In genomic region chr15:38260077-38260476, GRCh38 we compare ENCODE assay signal across 18 cellular contexts. TPM values are rescaled to one million over a fixed set of nuclear protein-coding genes. Genes with fewer than 3 reads are reported as not detected.
DNase-seq lines count a peak whose midpoint lies in the region; ATAC-seq and TF ChIP-seq lines count a peak whose summit lies in the region.
"Had no signal": no experiment of that assay in that cellular context is flagged by ENCODE, and none has a peak within 500 bp of the region (broad histone marks: within the 10 kb centered on the region; RNA-seq: fewer than 3 reads in every experiment).

No MANE protein-coding gene starts in this region.

- no peak overlapping the region for H3K23ac ChIP-seq in mesenchymal stem cell (ENCODE audit: low read length in 2 of 2)

- no peak overlapping the region for H4K8ac ChIP-seq in mesenchymal stem cell (ENCODE audit: low read length)

- H3K18ac ChIP-seq in mesenchymal stem cell (ENCODE audit: low read depth in 1 of 2, low read length in 2 of 2): no peak overlapping the region

- no peak overlapping the region for H2BK5ac ChIP-seq in mesenchymal stem cell (ENCODE audit: low read depth, low read length, poor library complexity, severe bottlenecking)

- H2BK120ac ChIP-seq in mesenchymal stem cell (ENCODE audit: low read depth, low read length): no peak overlapping the region

- H4K91ac ChIP-seq in mesenchymal stem cell (ENCODE audit: low read length): no peak overlapping the region

- H3K27me3 ChIP-seq in HUES48 (ENCODE audit: control insufficient read depth, insufficient read depth, low read length): no peaks in the 10 kb centered on the region
- H3K27me3 ChIP-seq in endodermal cell (ENCODE audit: control insufficient read depth, insufficient read depth, low read length, poor library complexity, severe bottlenecking): no peaks in the 10 kb centered on the region
- H3K27me3 ChIP-seq in mesenchymal stem cell (ENCODE audit: control insufficient read depth in 1 of 2, insufficient read depth in 1 of 2, low read length in 2 of 2): no peaks in the 10 kb centered on the region
- H3K27me3 ChIP-seq: ovary had no signal

- H3K4me2 ChIP-seq in mesenchymal stem cell (ENCODE audit: low read length, poor library complexity, severe bottlenecking): no peak overlapping the region
- H3K4me2 ChIP-seq: PC-9, SK-N-SH had no signal

- H3K4me3 ChIP-seq in HUES48 (ENCODE audit: low read depth, low read length) (no peak overlapping the region), endodermal cell (ENCODE audit: low read length) (peak overlapping the region; percentile 52), mesenchymal stem cell (ENCODE audit: insufficient read depth in 1 of 2, low read depth in 1 of 2, low read length in 2 of 2) (no peak overlapping the region), mucosa of descending colon (no peak overlapping the region)
- H3K4me3 ChIP-seq: ovary, PC-9, skin epidermis had no signal

- WGBS in endodermal cell (ENCODE audit: insufficient coverage in 1 of 2, insufficient read length in 1 of 2), 2 experiments: 73 to 77% methylated on average over 1 to 2 of the region's 2 CpGs
- 42% methylated on average over 2 of the region's 2 CpGs for WGBS in mesenchymal stem cell

- H3K4me1 ChIP-seq in HUES48 (ENCODE audit: control insufficient read depth, insufficient read depth, low read length): peaks cover 66% of the 10 kb centered on the region
- peaks cover 2% of the 10 kb centered on the region for H3K4me1 ChIP-seq in endodermal cell (ENCODE audit: control insufficient read depth, insufficient read depth, low read length)
- peaks cover 1% of the 10 kb centered on the region for H3K4me1 ChIP-seq in mesenchymal stem cell (ENCODE audit: control insufficient read depth, insufficient read depth, low read depth, low read length)
- H3K4me1 ChIP-seq in mucosa of descending colon (ENCODE audit: low read depth): peaks cover 4% of the 10 kb centered on the region

- peak overlapping the region; percentile 63 for H3K27ac ChIP-seq in HUES48 (ENCODE audit: low read depth, low read length)
- no peak overlapping the region for H3K27ac ChIP-seq in endodermal cell (ENCODE audit: low read depth, low read length)
- H3K27ac ChIP-seq in mesenchymal stem cell (ENCODE audit: low read length, poor library complexity, severe bottlenecking): no peak overlapping the region
- H3K27ac ChIP-seq: ovary, PC-9, skin epidermis had no signal

- no peak overlapping the region for H3K4ac ChIP-seq in mesenchymal stem cell (ENCODE audit: low read depth in 1 of 2, low read length in 2 of 2)

- H3K4me3 Mint-ChIP-seq in endodermal cell: no peak overlapping the region
- H3K4me3 Mint-ChIP-seq: activated T-cell treated with anti-CD3 and anti-CD28 coated beads, Interleukin-2, amount 50 U/mL, for 24 hours; stimulated activated naive B cell treated with anti-CD40 and anti-IgM and Interleukin-4, amounts not matched to agents 10 μg/mL and 1 μg/mL and 100 μg/mL, for 72 hours had no signal

- TF ChIP-seq CTCF in endodermal cell (conservative IDR thresholded peaks at IDR 0.05) (peak; percentile 65), mucosa of descending colon (IDR thresholded peaks at IDR 0.05) (no peak)

- peaks cover 29% of the 10 kb centered on the region for H3K4me1 Mint-ChIP-seq in endodermal cell
- H3K4me1 Mint-ChIP-seq: stimulated activated naive B cell treated with anti-CD40 and anti-IgM and Interleukin-4, amounts not matched to agents 10 μg/mL and 1 μg/mL and 100 μg/mL, for 72 hours had no signal

- H2AK5ac ChIP-seq in mesenchymal stem cell (ENCODE audit: low read length, severe bottlenecking): no peak overlapping the region

- no peak overlapping the region for H3K27ac Mint-ChIP-seq in endodermal cell
- H3K27ac Mint-ChIP-seq: activated T-cell treated with anti-CD3 and anti-CD28 coated beads, Interleukin-2, amount 50 U/mL, for 24 hours; stimulated activated naive B cell treated with anti-CD40 and anti-IgM and Interleukin-4, amounts not matched to agents 10 μg/mL and 1 μg/mL and 100 μg/mL, for 72 hours had no signal

- no peaks in the 10 kb centered on the region for H3K36me3 Mint-ChIP-seq in endodermal cell (ENCODE audit: low read depth)
- H3K36me3 Mint-ChIP-seq: stimulated activated naive B cell treated with anti-CD40 and anti-IgM and Interleukin-4, amounts not matched to agents 10 μg/mL and 1 μg/mL and 100 μg/mL, for 72 hours had no signal

- H3K9me3 ChIP-seq in HUES48 (ENCODE audit: control insufficient read depth, insufficient read depth, low read length) (no peaks in the 10 kb centered on the region), endodermal cell (ENCODE audit: control insufficient read depth, low read length) (no peaks in the 10 kb centered on the region), mesenchymal stem cell (ENCODE audit: control insufficient read depth, low read length) (no peaks in the 10 kb centered on the region), mucosa of descending colon (no peaks in the 10 kb centered on the region)
- H3K9me3 ChIP-seq: ovary, SK-N-SH had no signal

- H3K79me1 ChIP-seq in mesenchymal stem cell (replicated peaks; ENCODE audit: low read length, poor library complexity, severe bottlenecking): no peaks in the 10 kb centered on the region

- H2BK12ac ChIP-seq in mesenchymal stem cell (ENCODE audit: low read length in 2 of 2): no peak overlapping the region

- no peak overlapping the region for H2AFZ ChIP-seq in mesenchymal stem cell (ENCODE audit: low read depth, low read length)
- H2AFZ ChIP-seq: PC-9 had no signal

- no peaks in the 10 kb centered on the region for H3K36me3 ChIP-seq in HUES48 (ENCODE audit: control insufficient read depth, insufficient read depth, low read length)
- peaks cover 16% of the 10 kb centered on the region for H3K36me3 ChIP-seq in endodermal cell (ENCODE audit: control insufficient read depth, insufficient read depth, low read length)
- H3K36me3 ChIP-seq in mesenchymal stem cell (ENCODE audit: control insufficient read depth in 1 of 2, insufficient read depth in 2 of 2, low read depth in 1 of 2, low read length in 2 of 2): no peaks in the 10 kb centered on the region
- H3K36me3 ChIP-seq in mucosa of descending colon (ENCODE audit: low read depth): no peaks in the 10 kb centered on the region
- H3K36me3 ChIP-seq: ovary had no signal

- no peak overlapping the region for H3K14ac ChIP-seq in mesenchymal stem cell (ENCODE audit: low read length in 2 of 2)

- H3K27me3 Mint-ChIP-seq in endodermal cell (ENCODE audit: insufficient read depth): no peaks in the 10 kb centered on the region
- H3K27me3 Mint-ChIP-seq: activated T-cell treated with anti-CD3 and anti-CD28 coated beads, Interleukin-2, amount 50 U/mL, for 24 hours; stimulated activated naive B cell treated with anti-CD40 and anti-IgM and Interleukin-4, amounts not matched to agents 10 μg/mL and 1 μg/mL and 100 μg/mL, for 72 hours had no signal

- no peak overlapping the region for H2BK15ac ChIP-seq in mesenchymal stem cell (ENCODE audit: low read depth, poor library complexity, severe bottlenecking)

- peak; percentile 6 for DNase-seq in AG08396 (ENCODE audit: low spot score)
- DNase-seq in endodermal cell: peak; percentile 52
- DNase-seq in mesenchymal stem cell: peak; percentile 40
- DNase-seq in NCI-H1694 treated with DMSO at 0.1 percent for 48 hours (lab: John Stamatoyannopoulos, UW): no peak
- no peak for DNase-seq in mucosa of descending colon
- no peak for DNase-seq in NCI-H128 (lab: John Stamatoyannopoulos, UW; ENCODE audit: unreplicated experiment)
- DNase-seq: activated T-cell treated with anti-CD3 and anti-CD28 coated beads, Interleukin-2, amount 50 U/mL, for 24 hours; MM.1S; NCI-H2081 treated with DMSO at 0.1 percent for 48 hours; NCI-H69; ovary; PC-9; SK-N-SH; stimulated activated naive B cell treated with anti-CD40 and anti-IgM and Interleukin-4, amounts not matched to agents 10 μg/mL and 1 μg/mL and 100 μg/mL, for 72 hours; trophoblast cell had no signal

- H3K9ac ChIP-seq in HUES48 (ENCODE audit: low read depth, low read length) (no peak overlapping the region), endodermal cell (ENCODE audit: extremely low read depth, low read length, poor library complexity, severe bottlenecking) (no peak overlapping the region), mesenchymal stem cell (ENCODE audit: low read length) (no peak overlapping the region)
- H3K9ac ChIP-seq: SK-N-SH had no signal

- ATAC-seq in mucosa of descending colon: no peak
- ATAC-seq in GM19351 (IDR thresholded peaks at IDR 0.05; ENCODE audit: unreplicated experiment): no peak
- ATAC-seq: stimulated activated naive B cell treated with anti-CD40 and anti-IgM and Interleukin-4, amounts not matched to agents 10 μg/mL and 1 μg/mL and 100 μg/mL, for 72 hours had no signal

- intact Hi-C loops in mucosa of descending colon (cut with DNase I, micrococcal nuclease): no loop called here

- no peaks in the 10 kb centered on the region for H3K9me3 Mint-ChIP-seq in endodermal cell
- H3K9me3 Mint-ChIP-seq: activated T-cell treated with anti-CD3 and anti-CD28 coated beads, Interleukin-2, amount 50 U/mL, for 24 hours; stimulated activated naive B cell treated with anti-CD40 and anti-IgM and Interleukin-4, amounts not matched to agents 10 μg/mL and 1 μg/mL and 100 μg/mL, for 72 hours had no signal

RNA-seq across cellular contexts. Expression of gene SPRED1, which starts 7.4 kb away (rescaled TPM):
- 10 to 100 TPM; 50.8 to 61.7 TPM for total RNA-seq in endodermal cell
- 40.7 TPM for polyA plus RNA-seq in endodermal cell (2013, experiment 1 of 2)
- polyA plus RNA-seq in endodermal cell (2013, experiment 2 of 2): 43.1 TPM
- 22.0 TPM for polyA plus RNA-seq in mesenchymal stem cell (2013, experiment 1 of 2)
- 23.3 TPM for polyA plus RNA-seq in mesenchymal stem cell (2013, experiment 2 of 2)
- 10 to 100 TPM; 19.6 to 25.5 (median 23.1) TPM for total RNA-seq in mucosa of descending colon

Comparison
In these comparisons a context has a peak if more than half of its experiments do, and no peak if none do; other contexts are left out.
1. DNase-seq: peak in AG08396 (single experiment), endodermal cell (single experiment) and mesenchymal stem cell (single experiment); none in NCI-H1694 treated with DMSO at 0.1 percent for 48 hours (single experiment), mucosa of descending colon (0 of 3) and NCI-H128 (single experiment).